In genomic region chr14:37594238-37594915, GRCh38 we compare ENCODE assay signal across 8 cellular contexts. TPM values are rescaled to one million over a fixed set of nuclear protein-coding genes. Genes with fewer than 3 reads are reported as not detected.
DNase-seq lines count a peak whose midpoint lies in the region; ATAC-seq and TF ChIP-seq lines count a peak whose summit lies in the region.

No MANE protein-coding gene starts in this region.

- H3K27me3 ChIP-seq in MG63 (no peaks in the 10 kb centered on the region), Panc1 (ENCODE audit: control insufficient read depth, insufficient read depth, low read length) (no peaks in the 10 kb centered on the region; the same call in 1 of the 2 replicates), breast epithelium (peaks cover 12 to 94% of the 10 kb centered on the region in 2 donors)

- POLR2A ChIA-PET in activated CD4-positive, alpha-beta T cell treated with anti-CD3 and anti-CD28 coated beads, Interleukin-2, amount 10 ng/mL, durations not matched to agents 7 days and 5 days (lab: Charles Lee), result no interaction called here
- POLR2A ChIA-PET in Panc1 (lab: Charles Lee), result no interaction called here

- TF ChIP-seq POLR2A in breast epithelium (IDR thresholded peaks at IDR 0.05), result no peak

- H3K4me3 Mint-ChIP-seq in activated CD4-positive, alpha-beta T cell treated with anti-CD3 and anti-CD28 coated beads, Interleukin-2, amount 10 ng/mL, durations not matched to agents 7 days and 5 days, result peak overlapping the region; percentile 49
- peak overlapping the region; percentile 39 for H3K4me3 Mint-ChIP-seq in stimulated activated effector memory CD8-positive, alpha-beta T cell treated with anti-CD3 and anti-CD28 coated beads, Interleukin-12 subunit alpha, Interleukin-12 subunit beta, amount 100 ng/mL, for 72 hours

- CTCF ChIA-PET in activated CD4-positive, alpha-beta T cell treated with anti-CD3 and anti-CD28 coated beads, Interleukin-2, amount 10 ng/mL, durations not matched to agents 7 days and 5 days (lab: Charles Lee), result no interaction called here
- CTCF ChIA-PET in Panc1 (lab: Charles Lee), result no interaction called here

- peaks cover 12% of the 10 kb centered on the region for H3K36me3 Mint-ChIP-seq in activated CD4-positive, alpha-beta T cell treated with anti-CD3 and anti-CD28 coated beads, Interleukin-2, amount 10 ng/mL, durations not matched to agents 7 days and 5 days (ENCODE audit: low read depth)
- H3K36me3 Mint-ChIP-seq in stimulated activated effector memory CD8-positive, alpha-beta T cell treated with anti-CD3 and anti-CD28 coated beads, Interleukin-12 subunit alpha, Interleukin-12 subunit beta, amount 100 ng/mL, for 72 hours, result peaks cover 5% of the 10 kb centered on the region

- H3K4me3 ChIP-seq in MG63 (peak overlapping the region; percentile 53), Panc1 (ENCODE audit: low read depth in 2 of 2, low read length in 2 of 2) (peak overlapping the region; percentile 45 to 62), breast epithelium (peak overlapping the region; percentile 40 to 80 (median 55))

- H3K9me3 ChIP-seq in MG63 (no peaks in the 10 kb centered on the region), Panc1 (ENCODE audit: control insufficient read depth, insufficient read depth, low read depth, low read length) (no peaks in the 10 kb centered on the region), breast epithelium (no peaks in the 10 kb centered on the region)

- BruUV-seq in Panc1 (replicated peaks; lab: Mats Ljungman, UMichigan), result no TSS peak

- H3K27ac Mint-ChIP-seq in activated CD4-positive, alpha-beta T cell treated with anti-CD3 and anti-CD28 coated beads, Interleukin-2, amount 10 ng/mL, durations not matched to agents 7 days and 5 days, result peak overlapping the region; percentile 68
- H3K27ac Mint-ChIP-seq in stimulated activated effector memory CD8-positive, alpha-beta T cell treated with anti-CD3 and anti-CD28 coated beads, Interleukin-12 subunit alpha, Interleukin-12 subunit beta, amount 100 ng/mL, for 72 hours, result no peak overlapping the region

- ATAC-seq in Panc1, result peak; percentile 82
- peak; percentile 16 for ATAC-seq in left colon
- ATAC-seq in stimulated activated effector memory CD8-positive, alpha-beta T cell treated with anti-CD3 and anti-CD28 coated beads, Interleukin-12 subunit alpha, Interleukin-12 subunit beta, amount 100 ng/mL, for 72 hours, result no peak
- ATAC-seq in GM18858 (IDR thresholded peaks at IDR 0.05; ENCODE audit: unreplicated experiment), result no peak

- H3K4me1 ChIP-seq in Panc1 (ENCODE audit: control insufficient read depth, insufficient read depth, low read length), result no peaks in the 10 kb centered on the region; the same call in 1 of the 2 replicates
- H3K4me1 ChIP-seq in breast epithelium, result peaks cover 0 to 5% of the 10 kb centered on the region in 2 donors

- DNase-seq in activated CD4-positive, alpha-beta T cell treated with anti-CD3 and anti-CD28 coated beads, Interleukin-2, amount 10 ng/mL, durations not matched to agents 7 days and 5 days, result peak; percentile 24
- no peak for DNase-seq in activated CD4-positive, alpha-beta T cell treated with anti-CD3 and anti-CD28 coated beads for 1 hour
- DNase-seq in MG63 (peak; percentile 51), Panc1 (ENCODE audit: low read depth, low spot score) (peak; percentile 32), breast epithelium (ENCODE audit: low spot score in 2 of 2) (peak in 1 of 2 donors; percentile 79), left colon (peak; percentile 79 to 83)
- DNase-seq in stimulated activated effector memory CD8-positive, alpha-beta T cell treated with anti-CD3 and anti-CD28 coated beads, Interleukin-12 subunit alpha, Interleukin-12 subunit beta, amount 100 ng/mL, for 72 hours (ENCODE audit: low spot score in 2 of 2), result no peak

- in situ Hi-C loops in Panc1 (cut with HindIII; ENCODE audit: low pct_unique_long_range_greater_than_20kb, low sequenced_read_pairs), result no loop called here

- peaks cover 7% of the 10 kb centered on the region for H3K9me3 Mint-ChIP-seq in activated CD4-positive, alpha-beta T cell treated with anti-CD3 and anti-CD28 coated beads, Interleukin-2, amount 10 ng/mL, durations not matched to agents 7 days and 5 days
- peaks cover 9% of the 10 kb centered on the region for H3K9me3 Mint-ChIP-seq in stimulated activated effector memory CD8-positive, alpha-beta T cell treated with anti-CD3 and anti-CD28 coated beads, Interleukin-12 subunit alpha, Interleukin-12 subunit beta, amount 100 ng/mL, for 72 hours

- intact Hi-C loops in Panc1 (cut with micrococcal nuclease; ENCODE audit: unreplicated experiment), result loop anchor here (5.0 kb wide), 1 partner anchor 347 kb away; no protein-coding TSS in a partner anchor
- intact Hi-C loops in breast epithelium (cut with DNase I; ENCODE audit: low total_unique reads), result no loop called here
- intact Hi-C loops in left colon (cut with DNase I, micrococcal nuclease), result no loop called here

- H3K36me3 ChIP-seq in MG63 (no peaks in the 10 kb centered on the region), Panc1 (ENCODE audit: control insufficient read depth, insufficient read depth, low read length) (no peaks in the 10 kb centered on the region), breast epithelium (no peaks in the 10 kb centered on the region)

- H3K27ac ChIP-seq in Panc1 (ENCODE audit: low read length) (peak overlapping the region; percentile 65; the same call in 1 of the 2 replicates), breast epithelium (peak overlapping the region; percentile 83 to 84)

- TF ChIP-seq CTCF in Panc1 (IDR thresholded peaks at IDR 0.05), result peak; percentile 85
- TF ChIP-seq CTCF in breast epithelium (IDR thresholded peaks at IDR 0.05), result peak; percentile 64 to 81 (median 75)

- peaks cover 9% of the 10 kb centered on the region for H3K4me1 Mint-ChIP-seq in activated CD4-positive, alpha-beta T cell treated with anti-CD3 and anti-CD28 coated beads, Interleukin-2, amount 10 ng/mL, durations not matched to agents 7 days and 5 days
- H3K4me1 Mint-ChIP-seq in stimulated activated effector memory CD8-positive, alpha-beta T cell treated with anti-CD3 and anti-CD28 coated beads, Interleukin-12 subunit alpha, Interleukin-12 subunit beta, amount 100 ng/mL, for 72 hours, result peaks cover 15% of the 10 kb centered on the region

- H3K27me3 Mint-ChIP-seq in activated CD4-positive, alpha-beta T cell treated with anti-CD3 and anti-CD28 coated beads, Interleukin-2, amount 10 ng/mL, durations not matched to agents 7 days and 5 days, result peaks cover 71% of the 10 kb centered on the region

RNA-seq across cellular contexts. Expression of gene FOXA1, which starts 0.7 kb away (rescaled TPM):
- total RNA-seq in activated CD4-positive, alpha-beta T cell treated with anti-CD3 and anti-CD28 coated beads, Interleukin-2, amount 10 ng/mL, durations not matched to agents 7 days and 5 days, result not detected
- total RNA-seq in MG63 (2014; rRNA removed; shearing (Covaris generic); ENCODE audit: low replicate concordance), result 0.64 TPM in 1 of 2 replicates, not detected in the other
- total RNA-seq in Panc1 (2021; ENCODE audit: unreplicated experiment) (8.7 TPM), breast epithelium (10 to 100 TPM in 2 of 3 donors, under 1 TPM in 1; 0.32 to 80.6 (median 74.4) TPM), left colon (10 to 100 TPM; 58.4 to 72.0 TPM)
- polyA plus RNA-seq in Panc1 (2012; ENCODE audit: insufficient read length), result 5.2 TPM

RNA-seq across cellular contexts. Expression of gene TTC6, which starts 1.1 kb away (rescaled TPM):
- total RNA-seq in activated CD4-positive, alpha-beta T cell treated with anti-CD3 and anti-CD28 coated beads, Interleukin-2, amount 10 ng/mL, durations not matched to agents 7 days and 5 days, result not detected
- total RNA-seq in MG63 (2014; rRNA removed; shearing (Covaris generic); ENCODE audit: low replicate concordance), result not detected in 2 replicates
- 0.54 TPM for total RNA-seq in Panc1 (2021; ENCODE audit: unreplicated experiment)
- 0.68 TPM for polyA plus RNA-seq in Panc1 (2012; ENCODE audit: insufficient read length)
- 10 to 100 TPM in 2 of 3 donors, not detected in 1; 74.7 to 78.6 TPM for total RNA-seq in breast epithelium
- 1 to 10 TPM; 5.5 to 6.7 TPM for total RNA-seq in left colon

Comparison
In these comparisons a context has a peak if more than half of its experiments do, and no peak if none do; other contexts are left out.
1. DNase-seq: peak in activated CD4-positive, alpha-beta T cell treated with anti-CD3 and anti-CD28 coated beads, Interleukin-2, amount 10 ng/mL, durations not matched to agents 7 days and 5 days (single experiment), MG63 (single experiment), Panc1 (single experiment) and left colon (2 of 2); none in activated CD4-positive, alpha-beta T cell treated with anti-CD3 and anti-CD28 coated beads for 1 hour (single experiment) and stimulated activated effector memory CD8-positive, alpha-beta T cell treated with anti-CD3 and anti-CD28 coated beads, Interleukin-12 subunit alpha, Interleukin-12 subunit beta, amount 100 ng/mL, for 72 hours (0 of 2).
2. ATAC-seq: peak in Panc1 (single experiment) and left colon (single experiment); none in stimulated activated effector memory CD8-positive, alpha-beta T cell treated with anti-CD3 and anti-CD28 coated beads, Interleukin-12 subunit alpha, Interleukin-12 subunit beta, amount 100 ng/mL, for 72 hours (single experiment) and GM18858 (single experiment).
3. Peak in every context shown above with its lines, with median percentiles within 50 percentile points of each other: H3K4me3 ChIP-seq.